Comparison of ENCODE assay signal across 8 cellular contexts in the genomic region with DNA sequence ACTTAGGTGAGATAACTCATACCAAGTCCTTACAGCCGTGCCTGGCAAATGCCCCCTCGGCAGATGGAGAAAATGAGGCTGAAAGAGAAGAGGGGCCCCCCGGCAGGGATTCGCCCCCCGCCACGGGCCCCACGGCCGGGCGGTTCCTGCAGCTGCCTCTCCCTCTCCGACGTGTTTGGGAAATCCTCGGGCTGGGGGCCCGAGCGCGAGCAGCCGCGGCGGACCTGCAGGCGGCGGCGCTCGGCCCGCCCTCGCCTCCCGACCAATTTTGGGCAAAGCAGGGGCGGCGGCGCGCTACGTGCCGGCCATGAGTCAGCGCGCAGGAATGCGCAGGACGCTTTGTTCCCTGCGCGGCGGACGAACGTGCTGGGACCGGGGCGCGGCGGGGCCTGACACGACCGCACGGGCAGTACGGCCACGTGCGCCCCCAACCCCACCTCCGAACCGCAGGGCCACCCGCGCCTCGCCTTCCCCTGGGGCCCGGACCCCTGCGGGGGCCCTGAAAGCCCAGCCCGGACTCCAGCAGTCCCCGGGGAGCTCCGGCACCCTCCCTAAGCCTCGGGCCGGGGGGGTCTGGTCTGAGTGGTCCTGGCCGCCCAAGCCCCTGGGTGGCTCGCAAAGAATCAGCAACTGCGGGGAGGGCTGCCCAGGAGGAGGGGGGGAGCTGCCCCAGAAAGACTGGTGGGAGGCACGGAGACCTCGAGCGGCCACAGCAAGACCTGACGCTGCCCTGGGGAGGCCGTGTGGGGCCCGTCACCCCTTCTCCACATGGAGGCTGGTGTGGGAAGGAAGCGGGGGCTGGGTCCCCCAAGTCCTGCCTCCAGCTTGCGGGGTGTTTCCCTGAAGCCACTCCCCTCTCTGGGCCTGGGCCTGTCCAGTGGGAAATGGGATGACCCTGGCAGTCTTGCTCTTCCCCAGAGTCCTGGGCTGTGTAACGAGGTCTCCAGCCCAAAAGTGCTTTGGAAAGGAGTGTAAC. TPM values are rescaled to one million over a fixed set of nuclear protein-coding genes. Genes with fewer than 3 reads are reported as not detected.
DNase-seq lines count a peak whose midpoint lies in the region; ATAC-seq, FAIRE-seq and TF ChIP-seq lines count a peak whose summit lies in the region.

No MANE protein-coding gene starts in this region.

- H3K4me1 ChIP-seq in esophagus muscularis mucosa: peaks cover 57 to 66% (median 61%) of the 10 kb centered on the region in 4 donors

- peaks cover 0 to 8% of the 10 kb centered on the region in 2 donors for H3K27me3 Mint-ChIP-seq in natural killer cell treated with Interleukin-12 subunit alpha and Interleukin-12 subunit beta and Interleukin-15 and Interleukin-18, amount 100 ng/mL, for 72 hours
- H3K27me3 Mint-ChIP-seq in type B pancreatic cell: no peaks in the 10 kb centered on the region

- peak; percentile 99 for TF ChIP-seq EP300 in esophagus muscularis mucosa (IDR thresholded peaks at IDR 0.05)

- no peak overlapping the region for H3K27ac Mint-ChIP-seq in natural killer cell treated with Interleukin-12 subunit alpha and Interleukin-12 subunit beta and Interleukin-15 and Interleukin-18, amount 100 ng/mL, for 72 hours
- peak overlapping the region; percentile 86 for H3K27ac Mint-ChIP-seq in type B pancreatic cell

- H3K27ac ChIP-seq in esophagus muscularis mucosa (replicated peaks in 1 of 4): peak overlapping the region; percentile 90 to 93 (median 90)

- peak overlapping the region; percentile 46 to 57 (median 48) for H3K4me3 ChIP-seq in esophagus muscularis mucosa

- H3K9me3 ChIP-seq in esophagus muscularis mucosa: no peaks in the 10 kb centered on the region

- peak; percentile 35 to 55 for ATAC-seq in natural killer cell treated with Interleukin-12 subunit alpha and Interleukin-12 subunit beta and Interleukin-15 and Interleukin-18, amount 100 ng/mL, for 72 hours
- no peak for ATAC-seq in HG03469 (IDR thresholded peaks at IDR 0.05; ENCODE audit: unreplicated experiment)

- H3K27me3 ChIP-seq in esophagus muscularis mucosa: no peaks in the 10 kb centered on the region

- peak; percentile 95 for FAIRE-seq in HTR-8/SVneo (lab: Jason Lieb, UNC)

- H3K36me3 Mint-ChIP-seq in natural killer cell treated with Interleukin-12 subunit alpha and Interleukin-12 subunit beta and Interleukin-15 and Interleukin-18, amount 100 ng/mL, for 72 hours: no peaks in the 10 kb centered on the region
- H3K36me3 Mint-ChIP-seq in type B pancreatic cell: no peaks in the 10 kb centered on the region

- TF ChIP-seq CTCF in esophagus muscularis mucosa (IDR thresholded peaks at IDR 0.05) (peak in 2 of 3 experiments; percentile 21 to 29), type B pancreatic cell (conservative IDR thresholded peaks at IDR 0.05) (no peak)

- H3K4me3 Mint-ChIP-seq in natural killer cell treated with Interleukin-12 subunit alpha and Interleukin-12 subunit beta and Interleukin-15 and Interleukin-18, amount 100 ng/mL, for 72 hours: no peak overlapping the region
- no peak overlapping the region for H3K4me3 Mint-ChIP-seq in type B pancreatic cell

- H3K36me3 ChIP-seq in esophagus muscularis mucosa: no peaks in the 10 kb centered on the region

- peak; percentile 43 for TF ChIP-seq POLR2A in esophagus muscularis mucosa (IDR thresholded peaks at IDR 0.05; ENCODE audit: low read depth)

- DNase-seq in DMS53 (lab: John Stamatoyannopoulos, UW) (peak; percentile 91), HTR-8/SVneo (ENCODE audit: insufficient read length, low spot score) (peak; percentile 67), esophagus muscularis mucosa (ENCODE audit: extremely low spot score) (peak; percentile 94), type B pancreatic cell (ENCODE audit: extremely low spot score, unreplicated experiment) (peak; percentile 90), NCI-H187 treated with DMSO at 0.1 percent for 48 hours (lab: John Stamatoyannopoulos, UW) (no peak)
- peak; percentile 74 to 79 for DNase-seq in activated CD4-positive, alpha-beta T cell treated with anti-CD3 and anti-CD28 coated beads, Interleukin-2, amount 50 U/mL, for 48 hours
- no peak for DNase-seq in natural killer cell treated with Interleukin-12 subunit alpha and Interleukin-12 subunit beta and Interleukin-15 and Interleukin-18, amount 100 ng/mL, for 72 hours (ENCODE audit: low spot score)

- H3K4me1 Mint-ChIP-seq in natural killer cell treated with Interleukin-12 subunit alpha and Interleukin-12 subunit beta and Interleukin-15 and Interleukin-18, amount 100 ng/mL, for 72 hours (ENCODE audit: low read depth in 2 of 2): no peaks in the 10 kb centered on the region
- peaks cover 11% of the 10 kb centered on the region for H3K4me1 Mint-ChIP-seq in type B pancreatic cell (ENCODE audit: unreplicated experiment)

- H3K9me3 Mint-ChIP-seq in natural killer cell treated with Interleukin-12 subunit alpha and Interleukin-12 subunit beta and Interleukin-15 and Interleukin-18, amount 100 ng/mL, for 72 hours: no peaks in the 10 kb centered on the region
- H3K9me3 Mint-ChIP-seq in type B pancreatic cell: no peaks in the 10 kb centered on the region

- 22% methylated on average over 21 of the region's 74 CpGs for WGBS in esophagus muscularis mucosa

- intact Hi-C loops in esophagus muscularis mucosa (cut with DNase I): no loop called here

RNA-seq across cellular contexts. Expression of a gene that starts 11.9 kb away (rescaled TPM):
- 1 to 10 TPM in 1 of 4 donors, under 1 TPM in 1, not detected in 2; 0.40 to 1.2 TPM for total RNA-seq in esophagus muscularis mucosa
- not detected for total RNA-seq in natural killer cell treated with Interleukin-12 subunit alpha and Interleukin-12 subunit beta and Interleukin-15 and Interleukin-18, amount 100 ng/mL, for 72 hours
- 0.24 and 1.0 TPM in 2 replicates for total RNA-seq in type B pancreatic cell (ENCODE audit: low replicate concordance)

Comparison
In these comparisons a context has a peak if more than half of its experiments do, and no peak if none do; other contexts are left out.
1. DNase-seq: peak in DMS53 (single experiment), HTR-8/SVneo (single experiment), activated CD4-positive, alpha-beta T cell treated with anti-CD3 and anti-CD28 coated beads, Interleukin-2, amount 50 U/mL, for 48 hours (2 of 2), esophagus muscularis mucosa (single experiment) and type B pancreatic cell (single experiment); none in natural killer cell treated with Interleukin-12 subunit alpha and Interleukin-12 subunit beta and Interleukin-15 and Interleukin-18, amount 100 ng/mL, for 72 hours (single experiment) and NCI-H187 treated with DMSO at 0.1 percent for 48 hours (single experiment).